In genomic region chr9:135087489-135087791, GRCh38 we compare ENCODE assay signal across 1 cellular context.
TF ChIP-seq lines count a peak whose summit lies in the region.

Gene OLFM1 (plus strand): TSS chr9:135087668. CDS start chr9:135087990, 322 bp downstream.

TF ChIP-seq in SK-N-SH treated with all-trans-retinoic acid at 6 μM for 48 hours, 23 proteins besides CTCF, POLR2A, EP300 and RAD21 (continued from another document):
- TF ChIP-seq, protein P1, sequence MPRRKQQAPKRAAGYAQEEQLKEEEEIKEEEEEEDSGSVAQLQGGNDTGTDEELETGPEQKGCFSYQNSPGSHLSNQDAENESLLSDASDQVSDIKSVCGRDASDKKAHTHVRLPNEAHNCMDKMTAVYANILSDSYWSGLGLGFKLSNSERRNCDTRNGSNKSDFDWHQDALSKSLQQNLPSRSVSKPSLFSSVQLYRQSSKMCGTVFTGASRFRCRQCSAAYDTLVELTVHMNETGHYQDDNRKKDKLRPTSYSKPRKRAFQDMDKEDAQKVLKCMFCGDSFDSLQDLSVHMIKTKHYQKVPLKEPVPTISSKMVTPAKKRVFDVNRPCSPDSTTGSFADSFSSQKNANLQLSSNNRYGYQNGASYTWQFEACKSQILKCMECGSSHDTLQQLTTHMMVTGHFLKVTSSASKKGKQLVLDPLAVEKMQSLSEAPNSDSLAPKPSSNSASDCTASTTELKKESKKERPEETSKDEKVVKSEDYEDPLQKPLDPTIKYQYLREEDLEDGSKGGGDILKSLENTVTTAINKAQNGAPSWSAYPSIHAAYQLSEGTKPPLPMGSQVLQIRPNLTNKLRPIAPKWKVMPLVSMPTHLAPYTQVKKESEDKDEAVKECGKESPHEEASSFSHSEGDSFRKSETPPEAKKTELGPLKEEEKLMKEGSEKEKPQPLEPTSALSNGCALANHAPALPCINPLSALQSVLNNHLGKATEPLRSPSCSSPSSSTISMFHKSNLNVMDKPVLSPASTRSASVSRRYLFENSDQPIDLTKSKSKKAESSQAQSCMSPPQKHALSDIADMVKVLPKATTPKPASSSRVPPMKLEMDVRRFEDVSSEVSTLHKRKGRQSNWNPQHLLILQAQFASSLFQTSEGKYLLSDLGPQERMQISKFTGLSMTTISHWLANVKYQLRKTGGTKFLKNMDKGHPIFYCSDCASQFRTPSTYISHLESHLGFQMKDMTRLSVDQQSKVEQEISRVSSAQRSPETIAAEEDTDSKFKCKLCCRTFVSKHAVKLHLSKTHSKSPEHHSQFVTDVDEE (CRISPR knock-in tag; IDR thresholded peaks at IDR 0.05): no peak
- TF ChIP-seq ZFP30 (CRISPR knock-in tag; IDR thresholded peaks at IDR 0.05) (no peak), ISL1 (CRISPR knock-in tag; IDR thresholded peaks at IDR 0.05) (no peak), OSR1 (CRISPR knock-in tag; IDR thresholded peaks at IDR 0.05) (no peak), ZFP3 (CRISPR knock-in tag; IDR thresholded peaks at IDR 0.05) (no peak), ZC3H10 (CRISPR knock-in tag; IDR thresholded peaks at IDR 0.05) (no peak), ZNF8 (CRISPR knock-in tag; IDR thresholded peaks at IDR 0.05) (no peak), CSDC2 (CRISPR knock-in tag; IDR thresholded peaks at IDR 0.05) (no peak), ARNTL (CRISPR knock-in tag; IDR thresholded peaks at IDR 0.05; ENCODE audit: borderline replicate concordance, low read depth) (no peak)
